In the genomic region with DNA sequence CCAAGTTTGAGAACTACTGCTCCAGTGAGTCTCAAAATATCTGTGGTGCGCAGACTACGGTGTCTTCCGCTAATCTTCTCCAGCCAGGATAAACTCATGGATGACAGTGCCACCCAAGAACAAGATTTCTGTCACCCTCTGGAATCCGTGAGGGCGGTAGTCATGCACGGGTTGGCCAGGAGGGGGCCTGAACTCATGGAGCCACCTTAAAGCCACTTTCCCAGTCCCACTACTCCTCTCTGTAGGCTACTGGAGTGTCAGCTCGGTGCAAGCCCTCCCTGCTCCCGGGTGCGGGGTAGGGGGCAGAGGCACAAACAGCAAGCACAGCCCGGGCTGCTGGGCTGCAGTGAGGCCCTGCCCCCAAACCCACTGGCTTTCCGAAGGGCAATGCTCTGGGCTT, we compare ENCODE assay signal across 15 cellular contexts. TPM values are rescaled to one million over a fixed set of nuclear protein-coding genes. Genes with fewer than 3 reads are reported as not detected.
"Had no signal": no experiment of that assay in that cellular context is flagged by ENCODE, and none has a peak within 500 bp of the region (broad histone marks: within the 10 kb centered on the region; RNA-seq: fewer than 3 reads in every experiment).

No MANE protein-coding gene starts in this region.

RNA-seq across cellular contexts. Expression of a gene that starts 3.5 kb away (rescaled TPM):
- total RNA-seq: activated naive CD4-positive, alpha-beta T cell treated with anti-CD3 and anti-CD28 coated beads, Interleukin-2, amount 50 U/mL, for 72 hours; aorta; left cardiac atrium; pulmonary artery endothelial cell; T-helper 2 cell treated with Interferon-gamma antibody and Interleukin-4, amounts not matched to agents 100 ng/mL and 5 ng/mL, for 36 hours; transverse colon had no signal

RNA-seq across cellular contexts. Expression of a gene that starts 11.3 kb away (rescaled TPM):
- total RNA-seq: activated naive CD4-positive, alpha-beta T cell treated with anti-CD3 and anti-CD28 coated beads, Interleukin-2, amount 50 U/mL, for 72 hours; aorta; dermis microvascular lymphatic vessel endothelial cell; esophagus squamous epithelium; heart right ventricle; left cardiac atrium; liver; natural killer cell; pancreas; pulmonary artery endothelial cell; skeletal muscle tissue; stomach; suprapubic skin; T-helper 2 cell treated with Interferon-gamma antibody and Interleukin-4, amounts not matched to agents 100 ng/mL and 5 ng/mL, for 36 hours; transverse colon had no signal

RNA-seq across cellular contexts. Expression of a gene that starts 48.9 kb away (rescaled TPM):
- total RNA-seq: activated naive CD4-positive, alpha-beta T cell treated with anti-CD3 and anti-CD28 coated beads, Interleukin-2, amount 50 U/mL, for 72 hours; aorta; dermis microvascular lymphatic vessel endothelial cell; esophagus squamous epithelium; left cardiac atrium; liver; natural killer cell; pancreas; pulmonary artery endothelial cell; skeletal muscle tissue; suprapubic skin; T-helper 2 cell treated with Interferon-gamma antibody and Interleukin-4, amounts not matched to agents 100 ng/mL and 5 ng/mL, for 36 hours; transverse colon had no signal
